Comparison of ENCODE assay signal across 9 cellular contexts in genomic region chr10:54800677-54801480, GRCh38. TPM values are rescaled to one million over a fixed set of nuclear protein-coding genes. Genes with fewer than 3 reads are reported as not detected.
DNase-seq lines count a peak whose midpoint lies in the region; ATAC-seq, FAIRE-seq and TF ChIP-seq lines count a peak whose summit lies in the region.
"Had no signal": no experiment of that assay in that cellular context is flagged by ENCODE, and none has a peak within 500 bp of the region (broad histone marks: within the 10 kb centered on the region; RNA-seq: fewer than 3 reads in every experiment).

TSS of gene PCDH15 (minus strand) at chr10:54801231. CDS start at chr10:54664262, 136,969 bp downstream.

- H4K20me1 ChIP-seq in H1 (replicated peaks in 1 of 2; ENCODE audit: control insufficient read depth in 1 of 2, insufficient read depth in 2 of 2, low read length in 2 of 2) (no peaks in the 10 kb centered on the region), neural progenitor cell (ENCODE audit: low read depth) (no peaks in the 10 kb centered on the region)

- TF ChIP-seq RAD21 in H1 (IDR thresholded peaks at IDR 0.05 in 1 of 2, conservative IDR thresholded peaks at IDR 0.05 in 1 of 2; ENCODE audit: low read depth in 2 of 2, low read length in 2 of 2), result peak; percentile 79 to 84

- TF ChIP-seq CTCF in H1 (IDR thresholded peaks at IDR 0.05; ENCODE audit: control extremely low read depth in 1 of 3, insufficient read depth in 1 of 3, low read depth in 1 of 3, low read length in 3 of 3) (peak in 2 of 3 experiments; percentile 68 to 84; a peak in 3 of 4 replicates), neural progenitor cell (IDR thresholded peaks at IDR 0.05) (peak; percentile 61), sigmoid colon (IDR thresholded peaks at IDR 0.05) (no peak)

- no peak within 1 kb of the TSS for H2BK120ac ChIP-seq in H1 (replicated peaks; ENCODE audit: low read depth, low read length)

- H2AFZ ChIP-seq in H1 (ENCODE audit: low read length) (no peak within 1 kb of the TSS), neural progenitor cell (replicated peaks) (no peak within 1 kb of the TSS)

- H3K14ac ChIP-seq in H1 (ENCODE audit: insufficient read length), result no peak within 1 kb of the TSS

- peaks cover 0 to 4% (median 1%) of the 10 kb centered on the region in 4 experiments; a peak in 2 of 7 replicates for H3K4me1 ChIP-seq in H1 (replicated peaks in 1 of 4; ENCODE audit: control insufficient read depth in 3 of 4, insufficient read depth in 4 of 4, low read length in 3 of 4)
- peaks cover 16% of the 10 kb centered on the region for H3K4me1 ChIP-seq in neural progenitor cell
- no peaks in the 10 kb centered on the region for H3K4me1 ChIP-seq in sigmoid colon

- H2BK12ac ChIP-seq in H1 (ENCODE audit: low read depth, low read length), result no peak within 1 kb of the TSS

- TF ChIP-seq POLR2A in H1 (IDR thresholded peaks at IDR 0.05; ENCODE audit: control extremely low read depth in 1 of 2, low read depth in 2 of 2, low read length in 2 of 2), result no peak
- no peak for TF ChIP-seq POLR2A in sigmoid colon (IDR thresholded peaks at IDR 0.05)

- peak; percentile 94 for FAIRE-seq in H1 (lab: Jason Lieb, UNC)

- no peak within 1 kb of the TSS for H3K4me2 ChIP-seq in H1 (ENCODE audit: insufficient read depth in 1 of 2, low read depth in 2 of 2, low read length in 2 of 2)
- H3K4me2 ChIP-seq in neural progenitor cell, result peak within 1 kb of the TSS; percentile 12

- DNase-seq in NCI-H510A (lab: John Stamatoyannopoulos, UW) (peak; percentile 12), H1 (ENCODE audit: low read depth in 1 of 2, low spot score in 2 of 2) (peak; percentile 15 to 46), neural progenitor cell (ENCODE audit: low spot score) (peak; percentile 85), NCI-H128 (lab: John Stamatoyannopoulos, UW; ENCODE audit: unreplicated experiment) (no peak), sigmoid colon (no peak)

- H3K9me3 ChIP-seq in H1 (ENCODE audit: insufficient read depth in 2 of 2, low read depth in 1 of 2, low read length in 1 of 2) (no peaks in the 10 kb centered on the region), neural progenitor cell (ENCODE audit: low read depth) (no peaks in the 10 kb centered on the region), sigmoid colon (no peaks in the 10 kb centered on the region)

- H3K27ac Mint-ChIP-seq in neural progenitor cell, result no peak within 1 kb of the TSS

- peaks cover 3% of the 10 kb centered on the region for H3K36me3 Mint-ChIP-seq in neural progenitor cell

- no peak within 1 kb of the TSS for H4K91ac ChIP-seq in H1 (replicated peaks; ENCODE audit: insufficient read length, low read length)

- H3K36me3 ChIP-seq in H1 (ENCODE audit: control insufficient read depth in 2 of 4, insufficient read depth in 4 of 4, low read length in 3 of 4), result no peaks in the 10 kb centered on the region
- no peaks in the 10 kb centered on the region for H3K36me3 ChIP-seq in neural progenitor cell
- H3K36me3 ChIP-seq in sigmoid colon, result no peaks in the 10 kb centered on the region

- POLR2A ChIA-PET in H1 (lab: Charles Lee; ENCODE audit: partially characterized antibody), result no interaction called here

- no peak within 1 kb of the TSS for H3K9ac ChIP-seq in H1 (replicated peaks in 1 of 4; ENCODE audit: extremely low read depth in 1 of 4, low read depth in 3 of 4, low read length in 3 of 4)
- no peak within 1 kb of the TSS for H3K9ac ChIP-seq in neural progenitor cell

- no peak within 1 kb of the TSS for H3K4ac ChIP-seq in H1 (replicated peaks; ENCODE audit: insufficient read length, low read depth, low read length)

- H4K5ac ChIP-seq in H1 (ENCODE audit: insufficient read length, low read depth, low read length), result no peak within 1 kb of the TSS

- H3K27me3 Mint-ChIP-seq in neural progenitor cell (ENCODE audit: insufficient read depth, low read depth), result no peaks in the 10 kb centered on the region

- no peaks in the 10 kb centered on the region for H3K23me2 ChIP-seq in H1 (ENCODE audit: low read depth, low read length)

- H3K56ac ChIP-seq in H1 (replicated peaks; ENCODE audit: insufficient read length, low read depth, low read length), result no peak within 1 kb of the TSS

- intact Hi-C loops in sigmoid colon (cut with DNase I), result no loop called here

- no peak within 1 kb of the TSS for H2BK15ac ChIP-seq in H1 (ENCODE audit: low read length)

- H3K4me3 ChIP-seq in H1 (ENCODE audit: extremely low read depth in 1 of 4, insufficient read depth in 2 of 4, low read depth in 3 of 4, low read length in 4 of 4) (no peak within 1 kb of the TSS), neural progenitor cell (no peak within 1 kb of the TSS), sigmoid colon (no peak within 1 kb of the TSS)

- ATAC-seq in GM18502 (IDR thresholded peaks at IDR 0.05; ENCODE audit: poor library complexity, unreplicated experiment), result peak; percentile 59
- ATAC-seq in GM21576 (IDR thresholded peaks at IDR 0.05; ENCODE audit: unreplicated experiment), result no peak
- ATAC-seq in HG03460 (IDR thresholded peaks at IDR 0.05; ENCODE audit: unreplicated experiment), result no peak

- no peak within 1 kb of the TSS for H3K18ac ChIP-seq in H1 (ENCODE audit: extremely low read depth, low read length)

- H3K27me3 ChIP-seq in H1 (replicated peaks in 1 of 4; ENCODE audit: control insufficient read depth in 3 of 4, extremely low read depth in 1 of 4, insufficient read depth in 3 of 4, low read length in 3 of 4) (no peaks in the 10 kb centered on the region), neural progenitor cell (no peaks in the 10 kb centered on the region), sigmoid colon (no peaks in the 10 kb centered on the region)

- no peak within 1 kb of the TSS for H3K27ac ChIP-seq in H1 (ENCODE audit: low read depth, low read length)
- H3K27ac ChIP-seq in neural progenitor cell, result no peak within 1 kb of the TSS
- no peak within 1 kb of the TSS for H3K27ac ChIP-seq in sigmoid colon

- H3F3A ChIP-seq in neural progenitor cell (ENCODE audit: low read depth), result no peaks in the 10 kb centered on the region

- 47% methylated on average over 11 of the region's 11 CpGs; no CpG with 5 or more reads in 1 of the 2 experiments for WGBS in H1 (ENCODE audit: extremely low coverage in 1 of 2, insufficient coverage in 1 of 2, insufficient read length in 1 of 2, insufficient replicate concordance in 2 of 2, low coverage in 1 of 2, low lambda C conversion rate in 2 of 2, missing lambda C conversion rate in 1 of 2), 2 experiments
- 21 to 30% methylated on average over 11 of the region's 11 CpGs for WGBS in sigmoid colon, 2 donors

- H4K8ac ChIP-seq in H1 (ENCODE audit: extremely low read depth, insufficient read depth, low read length), result no peak within 1 kb of the TSS

- H3K23ac ChIP-seq in H1 (ENCODE audit: insufficient read length), result no peak within 1 kb of the TSS

- no peak within 1 kb of the TSS for H2BK5ac ChIP-seq in H1 (ENCODE audit: low read depth, low read length)

- H3K79me1 ChIP-seq in H1 (ENCODE audit: low read depth, low read length), result no peaks in the 10 kb centered on the region

- CTCF ChIA-PET in H1 (lab: Charles Lee; ENCODE audit: partially characterized antibody), result interaction anchor here (0.6 to 1.7 kb wide), 10 partner anchors 10 to 959 kb away, joined by 3 to 5 read pairs (median 3); no protein-coding TSS in a partner anchor

- H2BK20ac ChIP-seq in H1 (ENCODE audit: low read length), result no peak within 1 kb of the TSS

- no peak within 1 kb of the TSS for H2AK5ac ChIP-seq in H1 (ENCODE audit: low read depth, low read length)

- H3K79me2 ChIP-seq in H1 (ENCODE audit: control insufficient read depth in 1 of 2, insufficient read depth in 2 of 2, low read length in 2 of 2), result no peaks in the 10 kb centered on the region
- no peaks in the 10 kb centered on the region for H3K79me2 ChIP-seq in neural progenitor cell (ENCODE audit: low read depth)

- peaks cover 2% of the 10 kb centered on the region for H3K9me3 Mint-ChIP-seq in neural progenitor cell

- no peak for TF ChIP-seq EP300 in H1 (IDR thresholded peaks at IDR 0.05; ENCODE audit: borderline replicate concordance in 1 of 2, low read depth in 2 of 2, low read length in 2 of 2)
- TF ChIP-seq EP300 in sigmoid colon (IDR thresholded peaks at IDR 0.05), result no peak

- peak within 1 kb of the TSS; percentile 8 for H3K4me3 Mint-ChIP-seq in neural progenitor cell

- H3K4me1 Mint-ChIP-seq in neural progenitor cell, result peaks cover 27% of the 10 kb centered on the region

TF ChIP-seq in H1, 55 proteins besides CTCF, POLR2A, EP300 and RAD21:
- peak; percentile 54; the same call in 1 of the 2 replicates for TF ChIP-seq MAX (IDR thresholded peaks at IDR 0.05)
- TF ChIP-seq HDAC6 (IDR thresholded peaks at IDR 0.05; ENCODE audit: low read depth, low read length), result no peak
- 0 out of 2 replicates have a peak, but pooled peaks have one; percentile 39 for TF ChIP-seq CREB1 (IDR thresholded peaks at IDR 0.05)

RNA-seq across cellular contexts. Expression of gene PCDH15, which starts in this region (rescaled TPM):
- 0.15 TPM in 1 of 2 replicates, not detected in the other for total RNA-seq in H1 (2021; fragmentation: NEBNext Ultra II Directional; extraction: Animal tissue kit (Norgen Biotek cat#: 25700))
- 0.08 and 0.11 TPM in 2 replicates for polyA plus RNA-seq in H1 (2011; rRNA removed)
- 0.08 TPM for polyA plus RNA-seq in H1 (2011; cell fraction: cytosol; rRNA removed)
- 0.04 TPM for polyA plus RNA-seq in H1 (2011; cell fraction: nucleus; rRNA removed)
- polyA plus RNA-seq in H1 (2012, experiment 1 of 2), result 0.12 to 0.20 TPM (median 0.15 TPM) in 3 of 4 replicates, not detected in the other
- polyA plus RNA-seq in H1 (2012, experiment 2 of 2), result not detected
- polyA plus RNA-seq in H1 (2013, experiment 1 of 2), result 0.20 TPM
- 0.15 TPM for polyA plus RNA-seq in H1 (2013, experiment 2 of 2)
- polyA minus RNA-seq in H1 (2011; rRNA and poly(A)+ RNA removed), result 0.29 and 0.35 TPM in 2 replicates
- not detected for polyA minus RNA-seq in H1 (2011; cell fraction: cytosol; rRNA and poly(A)+ RNA removed)
- 0.40 TPM for polyA minus RNA-seq in H1 (2011; cell fraction: nucleus; rRNA and poly(A)+ RNA removed)
- 0.17 and 0.28 TPM in 2 replicates for total RNA-seq in neural progenitor cell (ENCODE audit: low replicate concordance)
- total RNA-seq in sigmoid colon, result under 1 TPM; 0.14 to 0.71 (median 0.36) TPM
- polyA plus RNA-seq in sigmoid colon, result under 1 TPM in 1 of 3 donors, not detected in 2; 0.15 TPM
- total RNA-seq: activated CD8-positive, alpha-beta memory T cell treated with anti-CD3 and anti-CD28 coated beads for 36 hours had no signal

Comparison
In these comparisons a context has a peak if more than half of its experiments do, and no peak if none do; other contexts are left out.
1. Peak in DNase-seq in H1; RNA of the gene not detected or under 1 TPM.
2. Peak in DNase-seq and H3K4me2 ChIP-seq in neural progenitor cell; RNA of the gene not detected or under 1 TPM.
3. CTCF ChIP-seq: peak in H1 (2 of 3) and neural progenitor cell (single experiment); none in sigmoid colon (0 of 4).